Comparison of ENCODE assay signal across 22 cellular contexts in the genomic region with DNA sequence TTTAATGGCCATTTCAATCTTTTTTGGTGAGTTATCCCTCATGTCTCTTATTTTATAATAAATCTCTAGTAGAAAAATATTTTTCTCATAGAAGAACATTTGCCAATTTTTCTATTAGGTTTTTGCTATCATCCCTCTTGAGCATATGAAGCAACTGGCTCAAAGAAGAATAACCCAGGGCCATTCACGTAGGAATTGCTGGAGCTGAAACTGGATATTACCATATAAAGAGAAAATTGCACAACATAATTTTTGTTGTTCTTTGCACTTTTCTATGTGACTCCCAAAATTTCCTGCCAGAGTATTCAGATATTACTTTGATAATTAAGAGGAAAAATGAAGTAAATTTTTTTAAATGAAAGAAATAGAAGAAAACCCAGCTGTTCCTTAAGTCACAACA. TPM values are rescaled to one million over a fixed set of nuclear protein-coding genes. Genes with fewer than 3 reads are reported as not detected.
DNase-seq lines count a peak whose midpoint lies in the region; ATAC-seq and TF ChIP-seq lines count a peak whose summit lies in the region.
"Had no signal": no experiment of that assay in that cellular context is flagged by ENCODE, and none has a peak within 500 bp of the region (broad histone marks: within the 10 kb centered on the region; RNA-seq: fewer than 3 reads in every experiment).

No MANE protein-coding gene starts in this region.

- H2AFZ ChIP-seq in neural progenitor cell (replicated peaks) = no peak overlapping the region
- H2AFZ ChIP-seq: PC-9 had no signal

- DNase-seq in NCI-H2196 (lab: John Stamatoyannopoulos, UW; ENCODE audit: unreplicated experiment) = peak; percentile 50
- no peak for DNase-seq in NCI-H2196 treated with DMSO at 0.1 percent for 48 hours (lab: John Stamatoyannopoulos, UW; ENCODE audit: unreplicated experiment)
- no peak for DNase-seq in left cardiac atrium
- DNase-seq in T-helper 2 cell = no peak
- DNase-seq in neural progenitor cell (ENCODE audit: low spot score) = no peak
- no peak for DNase-seq in SJCRH30
- DNase-seq: Caco-2; CD4-positive, alpha-beta T cell; GF-D8; H9; MV-4-11; NCI-H1436 treated with DMSO at 0.1 percent for 48 hours; NCI-H2081 treated with DMSO at 0.1 percent for 48 hours; NCI-H226; PC-9 had no signal

- H3K4me3 Mint-ChIP-seq in nephron (no peak overlapping the region), neural progenitor cell (no peak overlapping the region)
- H3K4me3 Mint-ChIP-seq: CD4-positive, alpha-beta T cell; H9 had no signal

- H3K36me3 ChIP-seq in neural progenitor cell (no peaks in the 10 kb centered on the region), SJCRH30 (no peaks in the 10 kb centered on the region)
- H3K36me3 ChIP-seq: SJSA1 had no signal

- peak; percentile 29 to 67 for ATAC-seq in left cardiac atrium
- ATAC-seq: A549, GM12878 had no signal

- H3K9me3 ChIP-seq in neural progenitor cell (ENCODE audit: low read depth) (no peaks in the 10 kb centered on the region), SJCRH30 (replicated peaks) (no peaks in the 10 kb centered on the region)
- H3K9me3 ChIP-seq: A549, Caco-2, SJSA1 had no signal

- H3K9me3 Mint-ChIP-seq in nephron (peaks cover 2% of the 10 kb centered on the region), neural progenitor cell (peaks cover 7% of the 10 kb centered on the region)
- H3K9me3 Mint-ChIP-seq: CD4-positive, alpha-beta T cell; H9 had no signal

- TF ChIP-seq CTCF in nephron (IDR thresholded peaks at IDR 0.05; ENCODE audit: unreplicated experiment in 3 of 3) (no peak), neural progenitor cell (IDR thresholded peaks at IDR 0.05) (no peak)

- H3K4me1 Mint-ChIP-seq in nephron (peaks cover 30% of the 10 kb centered on the region), neural progenitor cell (peaks cover 26% of the 10 kb centered on the region)

- H3K4me2 ChIP-seq in neural progenitor cell = no peak overlapping the region
- H3K4me2 ChIP-seq: A549, KMS-11, PC-9 had no signal

- H3K4me3 ChIP-seq in neural progenitor cell = no peak overlapping the region
- H3K4me3 ChIP-seq in SJCRH30 = no peak overlapping the region
- H3K4me3 ChIP-seq: A549, GM12878, PC-9, SJSA1 had no signal

- H3K27me3 Mint-ChIP-seq in nephron (ENCODE audit: low read depth) (no peaks in the 10 kb centered on the region), neural progenitor cell (ENCODE audit: insufficient read depth, low read depth) (peaks cover 3% of the 10 kb centered on the region)

- H3K4me1 ChIP-seq in neural progenitor cell (peaks cover 19% of the 10 kb centered on the region), SJCRH30 (peaks cover 4% of the 10 kb centered on the region; the same call in 1 of the 2 replicates)
- H3K4me1 ChIP-seq: A549, Caco-2 had no signal

- H3K27me3 ChIP-seq in neural progenitor cell = no peaks in the 10 kb centered on the region
- no peaks in the 10 kb centered on the region for H3K27me3 ChIP-seq in SJCRH30
- H3K27me3 ChIP-seq: SJSA1 had no signal

- no peaks in the 10 kb centered on the region for H3K36me3 Mint-ChIP-seq in nephron (ENCODE audit: low read depth)
- H3K36me3 Mint-ChIP-seq in neural progenitor cell = peaks cover 14% of the 10 kb centered on the region

- H3K27ac Mint-ChIP-seq in nephron (peak overlapping the region; percentile 55 to 90 (median 70)), neural progenitor cell (no peak overlapping the region)
- H3K27ac Mint-ChIP-seq: CD4-positive, alpha-beta T cell; H9 had no signal

- H4K20me1 ChIP-seq in neural progenitor cell (ENCODE audit: low read depth) = no peaks in the 10 kb centered on the region

- no peak overlapping the region for H3K9ac ChIP-seq in neural progenitor cell
- H3K9ac ChIP-seq: KMS-11 had no signal

- intact Hi-C loops in left cardiac atrium (cut with DNase I) = loop anchor here in 1 of 2 donors (10.0 kb wide), 1 partner anchor 57 kb away; no protein-coding TSS in a partner anchor

- H3K79me2 ChIP-seq in neural progenitor cell (ENCODE audit: low read depth) = no peaks in the 10 kb centered on the region

- H3F3A ChIP-seq in neural progenitor cell (ENCODE audit: low read depth) = peaks cover 9% of the 10 kb centered on the region

- H3K27ac ChIP-seq in neural progenitor cell = no peak overlapping the region
- H3K27ac ChIP-seq in SJCRH30 = no peak overlapping the region
- H3K27ac ChIP-seq: A549, HL-60, KMS-11, PC-9, RWPE1, SJSA1 had no signal

RNA-seq across cellular contexts. Expression of gene FREM1, which starts 31.3 kb away (rescaled TPM):
- total RNA-seq in left cardiac atrium = 1 to 10 TPM; 1.8 to 7.7 TPM
- total RNA-seq in neural progenitor cell (ENCODE audit: low replicate concordance) = 1.1 and 1.2 TPM in 2 replicates
- total RNA-seq in SJCRH30 (2014; rRNA removed; shearing (Covaris generic)) = 10.4 and 12.4 TPM in 2 replicates
